Comparison of ENCODE assay signal across 24 cellular contexts in genomic region chr15:87207251-87207650, GRCh38.
"Had no signal": no experiment of that assay in that cellular context is flagged by ENCODE, and none has a peak within 500 bp of the region (broad histone marks: within the 10 kb centered on the region; RNA-seq: fewer than 3 reads in every experiment).

No MANE protein-coding gene starts in this region.

- H3K9me3 ChIP-seq: MG63, Peyer's patch had no signal

- H3K27ac ChIP-seq: brain microvascular endothelial cell, Peyer's patch, VCaP had no signal

- DNase-seq: activated CD4-positive, alpha-beta memory T cell treated with anti-CD3 and anti-CD28 coated beads, Interleukin-2, amount 10 ng/mL, durations not matched to agents 7 days and 5 days; activated CD4-positive, alpha-beta T cell treated with anti-CD3 and anti-CD28 coated beads for 36 hours; activated CD4-positive, alpha-beta T cell treated with anti-CD3 and anti-CD28 coated beads, Interleukin-2, amount 50 U/mL, for 1 hour; activated gamma-delta T cell; activated naive CD4-positive, alpha-beta T cell treated with anti-CD3 and anti-CD28 coated beads for 36 hours; activated T-cell treated with anti-CD3 and anti-CD28 coated beads for 4 hours; activated T-cell treated with anti-CD3 and anti-CD28 coated beads, Interleukin-2, amount 50 U/mL, for 48 hours; amygdala; brain microvascular endothelial cell; MG63; MV-4-11; NCI-H1092 treated with DMSO at 0.1 percent for 48 hours; NCI-H1417 treated with DMSO at 0.1 percent for 48 hours; NCI-H187; NCI-H2081; NCI-H526; NCI-H774; NK-92 treated with Interleukin-12 subunit alpha and Interleukin-12 subunit beta, amount 100 ng/mL, for 24 hours; OCI-M1; Peyer's patch; SHP77 treated with DMSO at 0.1 percent for 48 hours; T-helper 1 cell had no signal

- H3K4me1 ChIP-seq: Peyer's patch had no signal

- H3K36me3 ChIP-seq: brain microvascular endothelial cell, MG63, Peyer's patch had no signal

- H3K27me3 ChIP-seq: brain microvascular endothelial cell, MG63, Peyer's patch had no signal

- H3K4me3 ChIP-seq: MG63, Peyer's patch had no signal

- ATAC-seq: activated CD4-positive, alpha-beta T cell treated with anti-CD3 and anti-CD28 coated beads for 36 hours; activated T-helper 17 cell treated with anti-CD3 and anti-CD28 coated beads, Interleukin-2, amount 50 U/mL, for 72 hours had no signal
